7 cellular contexts compared by ENCODE assay signal in the genomic region with DNA sequence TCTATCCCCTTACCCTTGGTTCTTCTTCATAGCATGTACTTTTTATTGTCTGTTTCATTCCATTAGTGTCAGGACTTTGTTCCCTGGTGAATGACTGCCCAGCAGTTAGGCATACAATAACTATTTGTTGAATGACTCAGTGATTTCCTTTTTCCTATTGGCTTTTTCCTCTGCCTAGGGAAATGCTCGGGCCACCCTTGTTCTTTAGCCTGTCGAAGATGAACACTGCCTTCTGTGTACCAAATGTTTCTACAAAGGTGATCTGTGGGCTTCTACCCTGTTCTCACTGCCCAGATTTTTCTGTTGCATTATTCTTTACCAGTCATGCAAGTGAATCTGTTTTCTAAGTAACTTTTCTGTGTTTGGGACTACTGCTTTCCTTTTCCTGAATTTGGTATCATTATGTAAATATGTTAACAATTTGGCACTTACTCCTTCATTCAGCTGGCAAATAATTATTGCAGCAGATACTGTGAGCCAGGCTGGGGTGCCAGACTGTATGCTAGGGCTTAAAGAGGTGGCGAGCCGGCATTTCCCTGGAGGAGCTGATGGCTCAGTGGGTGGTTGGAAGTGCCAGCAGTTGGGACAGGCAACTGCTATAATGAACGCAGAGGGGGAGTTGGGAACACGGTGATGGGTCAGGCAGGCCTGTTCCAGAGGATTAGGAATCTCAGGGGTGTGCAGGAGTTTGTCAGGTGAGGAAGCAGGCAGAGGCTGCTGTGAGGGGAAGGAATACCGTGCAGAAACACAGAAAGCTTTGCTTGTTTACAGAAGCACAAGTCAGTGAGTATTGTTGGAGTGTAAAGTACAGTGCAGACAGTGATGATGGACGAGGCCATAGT. TPM values are rescaled to one million over a fixed set of nuclear protein-coding genes. Genes with fewer than 3 reads are reported as not detected.
A peak's percentile ranks its signal among the peaks of the same experiment; 100 is the strongest.
DNase-seq lines count a peak whose midpoint lies in the region; ATAC-seq, FAIRE-seq and TF ChIP-seq lines count a peak whose summit lies in the region.

No MANE protein-coding gene starts in this region.

- ATAC-seq in body of pancreas, result peak; percentile 76
- ATAC-seq in upper lobe of right lung, result no peak

- H3K27me3 ChIP-seq in body of pancreas (no peaks in the 10 kb centered on the region), keratinocyte (ENCODE audit: control insufficient read depth, extremely low read depth, insufficient read depth, low read length) (no peaks in the 10 kb centered on the region), upper lobe of right lung (no peaks in the 10 kb centered on the region)

- H3K9me1 ChIP-seq in keratinocyte (ENCODE audit: control insufficient read depth, extremely low read depth, insufficient read depth, low read length), result no peaks in the 10 kb centered on the region

- intact Hi-C loops in body of pancreas (cut with DNase I), result no loop called here
- intact Hi-C loops in upper lobe of right lung (cut with DNase I), result no loop called here

- no peak for TF ChIP-seq CTCF in body of pancreas (IDR thresholded peaks at IDR 0.05)
- TF ChIP-seq CTCF in keratinocyte (optimal IDR thresholded peaks at IDR 0.05 in 1 of 3, IDR thresholded peaks at IDR 0.05 in 1 of 3, conservative IDR thresholded peaks at IDR 0.05 in 1 of 3; ENCODE audit: extremely low read depth in 1 of 3, insufficient read depth in 2 of 3, low read length in 3 of 3), result no peak
- TF ChIP-seq CTCF in upper lobe of right lung (IDR thresholded peaks at IDR 0.05), result no peak

- H3K36me3 ChIP-seq in body of pancreas (replicated peaks in 1 of 2; ENCODE audit: insufficient read depth in 1 of 2, low read depth in 2 of 2) (no peaks in the 10 kb centered on the region), keratinocyte (ENCODE audit: control insufficient read depth in 2 of 2, extremely low read depth in 1 of 2, insufficient read depth in 2 of 2, low read length in 2 of 2) (no peaks in the 10 kb centered on the region), upper lobe of right lung (peaks cover 7% of the 10 kb centered on the region)

- DNase-seq in HPDE6-E6E7 (ENCODE audit: extremely low spot score) (peak; percentile 47), body of pancreas (peak in 1 of 4 donors; percentile 17), keratinocyte (ENCODE audit: low read depth, low spot score) (no peak), stromal cell of bone marrow (ENCODE audit: low read depth) (peak; percentile 18), upper lobe of right lung (no peak)
- DNase-seq in effector CD4-positive, alpha-beta T cell, result no peak
- DNase-seq in activated CD4-positive, alpha-beta T cell treated with anti-CD3 and anti-CD28 coated beads for 48 hours, result no peak

- no peak for TF ChIP-seq POLR2A in body of pancreas (IDR thresholded peaks at IDR 0.05)

- H3K4me1 ChIP-seq in body of pancreas (peaks cover 45% of the 10 kb centered on the region), keratinocyte (ENCODE audit: control insufficient read depth, extremely low read depth, insufficient read depth, low read length) (peaks cover 17% of the 10 kb centered on the region), upper lobe of right lung (peaks cover 21% of the 10 kb centered on the region)

- H3K4me3 ChIP-seq in body of pancreas (no peak overlapping the region), keratinocyte (ENCODE audit: control insufficient read depth in 2 of 3, extremely low read depth in 1 of 3, insufficient read depth in 2 of 3, low read depth in 1 of 3, low read length in 3 of 3) (peak overlapping the region in 2 of 3 experiments; percentile 18 to 19), upper lobe of right lung (no peak overlapping the region)

- peak overlapping the region; percentile 13 for H3K9ac ChIP-seq in keratinocyte (ENCODE audit: control insufficient read depth, extremely low read depth, insufficient read depth, low read length)

- 32 to 38% methylated on average over 7 to 8 of the region's 8 CpGs for whole genome bisulfite sequencing in body of pancreas, 2 donors

- H3K27ac ChIP-seq in body of pancreas (peak overlapping the region in 3 of 4 donors; percentile 14 to 34 (median 15)), keratinocyte (ENCODE audit: control insufficient read depth, insufficient read depth, low read length) (no peak overlapping the region), upper lobe of right lung (no peak overlapping the region)

- H3K4me2 ChIP-seq in keratinocyte (ENCODE audit: control insufficient read depth, extremely low read depth, insufficient read depth, low read depth, low read length), result peak overlapping the region; percentile 59

- no peaks in the 10 kb centered on the region for H3K9me3 ChIP-seq in body of pancreas
- H3K9me3 ChIP-seq in keratinocyte (ENCODE audit: control insufficient read depth, low read depth, low read length), result no peaks in the 10 kb centered on the region
- no peaks in the 10 kb centered on the region for H3K9me3 ChIP-seq in upper lobe of right lung

- dilution Hi-C loops in keratinocyte (cut with MboI; ENCODE audit: extremely low pct_ligation_motif_present, low sequenced_read_pairs), result no loop called here

- peak overlapping the region; percentile 54 for H2AFZ ChIP-seq in keratinocyte (ENCODE audit: control insufficient read depth, low read length)

- peak; percentile 23 for FAIRE-seq in keratinocyte (lab: Jason Lieb, UNC)

- no peaks in the 10 kb centered on the region for H4K20me1 ChIP-seq in keratinocyte (ENCODE audit: control insufficient read depth, extremely low read depth, insufficient read depth, low read length)

- peaks cover 58% of the 10 kb centered on the region for H3K79me2 ChIP-seq in keratinocyte (ENCODE audit: control insufficient read depth, insufficient read depth, low read length)

RNA-seq across cellular contexts. Expression of gene KDM4C, which starts 30.6 kb away (rescaled TPM):
- 10 to 100 TPM; 40.5 to 48.5 TPM for total RNA-seq in body of pancreas
- polyA plus RNA-seq in keratinocyte, result 12.2 to 17.2 TPM (median 12.3 TPM) in 3 replicates
- 16.1 TPM for polyA plus RNA-seq in keratinocyte (2011; ENCODE audit: low read depth)
- polyA plus RNA-seq in keratinocyte (2011; cell fraction: cytosol; rRNA removed), result 8.4 and 9.1 TPM in 2 replicates
- 38.3 and 39.6 TPM in 2 replicates for polyA plus RNA-seq in keratinocyte (2011; cell fraction: nucleus; rRNA removed)
- 9.1 and 12.4 TPM in 2 replicates for polyA plus RNA-seq in keratinocyte (2012; ENCODE audit: low replicate concordance)
- 29.5 to 86.0 TPM (median 48.1 TPM) in 3 replicates for polyA minus RNA-seq in keratinocyte
- polyA minus RNA-seq in keratinocyte (2011; cell fraction: cytosol; rRNA and poly(A)+ RNA removed), result 11.9 TPM
- polyA minus RNA-seq in keratinocyte (2011; cell fraction: nucleus; rRNA and poly(A)+ RNA removed), result 57.7 and 111 TPM in 2 replicates
- total RNA-seq in upper lobe of right lung, result 37.2 TPM

Comparison
In these comparisons a context has a peak if more than half of its experiments do, and no peak if none do; other contexts are left out.
1. DNase-seq: peak in HPDE6-E6E7 (single experiment) and stromal cell of bone marrow (single experiment); none in keratinocyte (single experiment), effector CD4-positive, alpha-beta T cell (single experiment), activated CD4-positive, alpha-beta T cell treated with anti-CD3 and anti-CD28 coated beads for 48 hours (single experiment) and upper lobe of right lung (single experiment).
2. H3K27ac ChIP-seq: peak in body of pancreas (3 of 4); none in keratinocyte (single experiment) and upper lobe of right lung (single experiment).
3. H3K4me3 ChIP-seq: peak in keratinocyte (2 of 3); none in body of pancreas (0 of 2) and upper lobe of right lung (single experiment).